1 cellular context compared by ENCODE assay signal in the genomic region with DNA sequence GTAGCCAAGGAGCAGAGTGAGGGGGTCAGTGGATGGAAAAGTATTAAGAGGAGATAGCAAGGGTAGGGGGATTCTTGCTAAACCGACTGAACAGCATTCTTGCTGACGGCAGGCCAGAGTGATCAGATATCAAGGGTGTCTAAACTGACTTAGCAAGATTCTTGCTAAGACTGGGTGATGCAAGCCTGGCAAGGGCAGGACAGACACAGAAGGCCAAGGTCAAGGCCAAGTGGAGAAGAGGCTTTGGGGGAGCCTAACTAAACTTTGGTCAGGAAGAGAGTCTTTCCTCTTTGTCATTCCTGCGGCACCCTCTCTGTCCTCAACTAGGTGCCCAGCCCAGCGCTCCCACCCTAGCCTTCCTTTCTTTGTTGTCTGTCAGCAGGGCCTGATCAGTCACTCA.
A peak's percentile ranks its signal among the peaks of the same experiment; 100 is the strongest.
TF ChIP-seq lines count a peak whose summit lies in the region.

No MANE protein-coding gene starts in this region.

TF ChIP-seq in K562, 482 proteins besides CTCF, POLR2A, EP300 and RAD21:
- peak; percentile 52; the same call in 1 of the 2 replicates for TF ChIP-seq CEBPG (CRISPR knock-in tag; IDR thresholded peaks at IDR 0.05)
- peak; percentile 48 to 55; a peak in 2 of 4 replicates for TF ChIP-seq CEBPG (tag; conservative IDR thresholded peaks at IDR 0.05 in 1 of 2, IDR thresholded peaks at IDR 0.05 in 1 of 2)
- TF ChIP-seq, protein P1, sequence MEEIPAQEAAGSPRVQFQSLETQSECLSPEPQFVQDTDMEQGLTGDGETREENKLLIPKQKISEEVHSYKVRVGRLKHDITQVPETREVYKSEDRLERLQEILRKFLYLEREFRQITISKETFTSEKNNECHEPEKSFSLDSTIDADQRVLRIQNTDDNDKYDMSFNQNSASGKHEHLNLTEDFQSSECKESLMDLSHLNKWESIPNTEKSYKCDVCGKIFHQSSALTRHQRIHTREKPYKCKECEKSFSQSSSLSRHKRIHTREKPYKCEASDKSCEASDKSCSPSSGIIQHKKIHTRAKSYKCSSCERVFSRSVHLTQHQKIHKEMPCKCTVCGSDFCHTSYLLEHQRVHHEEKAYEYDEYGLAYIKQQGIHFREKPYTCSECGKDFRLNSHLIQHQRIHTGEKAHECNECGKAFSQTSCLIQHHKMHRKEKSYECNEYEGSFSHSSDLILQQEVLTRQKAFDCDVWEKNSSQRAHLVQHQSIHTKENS (CRISPR knock-in tag; IDR thresholded peaks at IDR 0.05), result no peak
- TF ChIP-seq XRCC4 (IDR thresholded peaks at IDR 0.05; ENCODE audit: extremely low read depth, insufficient read depth, insufficient read length), result no peak
- TF ChIP-seq MIER1 (IDR thresholded peaks at IDR 0.05; ENCODE audit: low read depth), result no peak
- TF ChIP-seq NR2C2 (CRISPR knock-in tag; IDR thresholded peaks at IDR 0.05), result no peak
- peak; percentile 44; the same call in 1 of the 2 replicates for TF ChIP-seq NR2C2 (tag; IDR thresholded peaks at IDR 0.05)
- TF ChIP-seq, protein P2, sequence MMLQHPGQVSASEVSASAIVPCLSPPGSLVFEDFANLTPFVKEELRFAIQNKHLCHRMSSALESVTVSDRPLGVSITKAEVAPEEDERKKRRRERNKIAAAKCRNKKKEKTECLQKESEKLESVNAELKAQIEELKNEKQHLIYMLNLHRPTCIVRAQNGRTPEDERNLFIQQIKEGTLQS (IDR thresholded peaks at IDR 0.05), result peak; percentile 60
- TF ChIP-seq, protein P2 (CRISPR knock-in tag; conservative IDR thresholded peaks at IDR 0.05), result no peak
- no peak for TF ChIP-seq RAD51 (IDR thresholded peaks at IDR 0.05; ENCODE audit: borderline replicate concordance, low read depth)
- TF ChIP-seq CBX1 (IDR thresholded peaks at IDR 0.05; ENCODE audit: low read depth), result no peak
- TF ChIP-seq BRCA1 (IDR thresholded peaks at IDR 0.05), result no peak
- TF ChIP-seq BRCA1 (CRISPR knock-in tag; IDR thresholded peaks at IDR 0.05), result no peak
- TF ChIP-seq, protein P3, sequence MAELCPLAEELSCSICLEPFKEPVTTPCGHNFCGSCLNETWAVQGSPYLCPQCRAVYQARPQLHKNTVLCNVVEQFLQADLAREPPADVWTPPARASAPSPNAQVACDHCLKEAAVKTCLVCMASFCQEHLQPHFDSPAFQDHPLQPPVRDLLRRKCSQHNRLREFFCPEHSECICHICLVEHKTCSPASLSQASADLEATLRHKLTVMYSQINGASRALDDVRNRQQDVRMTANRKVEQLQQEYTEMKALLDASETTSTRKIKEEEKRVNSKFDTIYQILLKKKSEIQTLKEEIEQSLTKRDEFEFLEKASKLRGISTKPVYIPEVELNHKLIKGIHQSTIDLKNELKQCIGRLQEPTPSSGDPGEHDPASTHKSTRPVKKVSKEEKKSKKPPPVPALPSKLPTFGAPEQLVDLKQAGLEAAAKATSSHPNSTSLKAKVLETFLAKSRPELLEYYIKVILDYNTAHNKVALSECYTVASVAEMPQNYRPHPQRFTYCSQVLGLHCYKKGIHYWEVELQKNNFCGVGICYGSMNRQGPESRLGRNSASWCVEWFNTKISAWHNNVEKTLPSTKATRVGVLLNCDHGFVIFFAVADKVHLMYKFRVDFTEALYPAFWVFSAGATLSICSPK (IDR thresholded peaks at IDR 0.05; ENCODE audit: borderline replicate concordance), result no peak
- TF ChIP-seq, protein P4, sequence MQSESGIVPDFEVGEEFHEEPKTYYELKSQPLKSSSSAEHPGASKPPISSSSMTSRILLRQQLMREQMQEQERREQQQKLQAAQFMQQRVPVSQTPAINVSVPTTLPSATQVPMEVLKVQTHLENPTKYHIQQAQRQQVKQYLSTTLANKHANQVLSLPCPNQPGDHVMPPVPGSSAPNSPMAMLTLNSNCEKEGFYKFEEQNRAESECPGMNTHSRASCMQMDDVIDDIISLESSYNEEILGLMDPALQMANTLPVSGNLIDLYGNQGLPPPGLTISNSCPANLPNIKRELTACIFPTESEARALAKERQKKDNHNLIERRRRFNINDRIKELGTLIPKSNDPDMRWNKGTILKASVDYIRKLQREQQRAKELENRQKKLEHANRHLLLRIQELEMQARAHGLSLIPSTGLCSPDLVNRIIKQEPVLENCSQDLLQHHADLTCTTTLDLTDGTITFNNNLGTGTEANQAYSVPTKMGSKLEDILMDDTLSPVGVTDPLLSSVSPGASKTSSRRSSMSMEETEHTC (IDR thresholded peaks at IDR 0.05), result no peak
- TF ChIP-seq, protein P5, sequence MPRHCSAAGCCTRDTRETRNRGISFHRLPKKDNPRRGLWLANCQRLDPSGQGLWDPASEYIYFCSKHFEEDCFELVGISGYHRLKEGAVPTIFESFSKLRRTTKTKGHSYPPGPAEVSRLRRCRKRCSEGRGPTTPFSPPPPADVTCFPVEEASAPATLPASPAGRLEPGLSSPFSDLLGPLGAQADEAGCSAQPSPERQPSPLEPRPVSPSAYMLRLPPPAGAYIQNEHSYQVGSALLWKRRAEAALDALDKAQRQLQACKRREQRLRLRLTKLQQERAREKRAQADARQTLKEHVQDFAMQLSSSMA (CRISPR knock-in tag; IDR thresholded peaks at IDR 0.05), result no peak
- peak; percentile 26; the same call in 1 of the 2 replicates for TF ChIP-seq SMAD4 (CRISPR knock-in tag; conservative IDR thresholded peaks at IDR 0.05)
- TF ChIP-seq HSF4 (CRISPR knock-in tag; IDR thresholded peaks at IDR 0.05; ENCODE audit: borderline replicate concordance), result no peak
- TF ChIP-seq CBX8 (IDR thresholded peaks at IDR 0.05; ENCODE audit: borderline replicate concordance, extremely low read depth, low read depth, low read length, poor library complexity, severe bottlenecking), result no peak
- no peak for TF ChIP-seq ZNF146 (CRISPR knock-in tag; IDR thresholded peaks at IDR 0.05; ENCODE audit: unreplicated experiment)
- TF ChIP-seq ZNF778 (CRISPR knock-in tag; IDR thresholded peaks at IDR 0.05), result no peak
- peak; percentile 90 for TF ChIP-seq ESRRA (IDR thresholded peaks at IDR 0.05; ENCODE audit: borderline replicate concordance, low read depth)
- no peak for TF ChIP-seq ZNF584 (CRISPR knock-in tag; IDR thresholded peaks at IDR 0.05; ENCODE audit: low read depth)
- TF ChIP-seq SMARCA5 (IDR thresholded peaks at IDR 0.05), result no peak
